ENCODE assay signal across 21 cellular contexts in genomic region chr18:5285326-5285725, GRCh38. TPM values are rescaled to one million over a fixed set of nuclear protein-coding genes. Genes with fewer than 3 reads are reported as not detected.
DNase-seq lines count a peak whose midpoint lies in the region; ATAC-seq, FAIRE-seq and TF ChIP-seq lines count a peak whose summit lies in the region.
"Had no signal": no experiment of that assay in that cellular context is flagged by ENCODE, and none has a peak within 500 bp of the region (broad histone marks: within the 10 kb centered on the region; RNA-seq: fewer than 3 reads in every experiment).

No MANE protein-coding gene starts in this region.

- intact Hi-C loops in HepG2 (cut with micrococcal nuclease; ENCODE audit: unreplicated experiment) (loop anchor here (10.0 kb wide), 1 partner anchor 91 kb away; the partner anchor contains the start of gene AKAIN1), right lobe of liver (cut with DNase I) (no loop called here)
- intact Hi-C loops in activated CD4-positive, alpha-beta T cell treated with anti-CD3 and anti-CD28 coated beads for 36 hours (cut with DNase I, micrococcal nuclease), result no loop called here

- H3K27ac ChIP-seq in HepG2 (ENCODE audit: extremely low read length, insufficient read depth, low read length) (no peak overlapping the region), right lobe of liver (no peak overlapping the region), SJCRH30 (peak overlapping the region; percentile 35; the same call in 1 of the 2 replicates)
- H3K27ac ChIP-seq: body of pancreas, ovary had no signal

- no peak for FAIRE-seq in HepG2 (lab: Jason Lieb, UNC)
- FAIRE-seq: GM19239, urothelium cell line had no signal

- peaks cover 27% of the 10 kb centered on the region for H3K4me1 Mint-ChIP-seq in activated CD4-positive, alpha-beta T cell treated with anti-CD3 and anti-CD28 coated beads for 36 hours

- in situ Hi-C loops in HepG2 (cut with HindIII; ENCODE audit: extremely low pct_ligation_motif_present, low pct_unique_long_range_greater_than_20kb), result no loop called here

- no peaks in the 10 kb centered on the region for H3K79me2 ChIP-seq in HepG2 (ENCODE audit: insufficient read depth, low read length)

- CTCF ChIA-PET in HepG2 (lab: Yijun Ruan, JAX; ENCODE audit: low intra/inter-chr PET ratio, low total read pairs), result no interaction called here
- CTCF ChIA-PET in activated CD4-positive, alpha-beta T cell treated with anti-CD3 and anti-CD28 coated beads for 36 hours (lab: Charles Lee), result interaction anchor here (0.8 kb wide), 1 partner anchor 9 kb away, joined by 6 read pairs; no protein-coding TSS in a partner anchor

- H3K36me3 ChIP-seq in HepG2 (replicated peaks in 1 of 2; ENCODE audit: control insufficient read depth in 1 of 2, insufficient read depth in 2 of 2, low read length in 2 of 2) (peaks cover 0 to 10% of the 10 kb centered on the region in 2 experiments; a peak in 2 of 5 replicates), right lobe of liver (no peaks in the 10 kb centered on the region), SJCRH30 (no peaks in the 10 kb centered on the region)
- H3K36me3 ChIP-seq: ovary had no signal

- no peak for TF ChIP-seq RAD21 in HepG2 (CRISPR knock-in tag; IDR thresholded peaks at IDR 0.05)

- POLR2A ChIA-PET in HepG2 (lab: Yijun Ruan, JAX), result interaction anchor here (1.0 kb wide), 1 partner anchor 10 kb away, joined by 5 read pairs; the partner anchor contains the start of gene ZBTB14
- POLR2A ChIA-PET in activated CD4-positive, alpha-beta T cell treated with anti-CD3 and anti-CD28 coated beads for 36 hours (lab: Charles Lee), result no interaction called here

- TF ChIP-seq POLR2A in HepG2 (IDR thresholded peaks at IDR 0.05; ENCODE audit: insufficient read depth in 1 of 2, low read depth in 2 of 2, low read length in 2 of 2) (no peak), right lobe of liver (IDR thresholded peaks at IDR 0.05) (no peak)

- no peaks in the 10 kb centered on the region for H3K27me3 ChIP-seq in HepG2 (ENCODE audit: control insufficient read depth in 1 of 2, insufficient read depth in 2 of 2, low read length in 2 of 2)
- no peaks in the 10 kb centered on the region for H3K27me3 ChIP-seq in right lobe of liver
- no peaks in the 10 kb centered on the region for H3K27me3 ChIP-seq in SJCRH30
- H3K27me3 ChIP-seq: body of pancreas, ovary had no signal

- H3K4me3 ChIP-seq in HepG2 (replicated peaks in 1 of 3; ENCODE audit: insufficient read depth in 1 of 3, low read depth in 2 of 3, low read length in 3 of 3), result no peak overlapping the region
- H3K4me3 ChIP-seq in right lobe of liver, result no peak overlapping the region
- 0 out of 2 replicates have a peak overlapping the region, but pooled peaks have one; percentile 9 for H3K4me3 ChIP-seq in SJCRH30
- H3K4me3 ChIP-seq: body of pancreas, lung, ovary had no signal

- H3K9me3 ChIP-seq in HepG2 (ENCODE audit: low read length), result no peaks in the 10 kb centered on the region
- no peaks in the 10 kb centered on the region for H3K9me3 ChIP-seq in right lobe of liver
- H3K9me3 ChIP-seq in SJCRH30 (replicated peaks), result no peaks in the 10 kb centered on the region
- H3K9me3 ChIP-seq: body of pancreas, ovary had no signal

- no peaks in the 10 kb centered on the region for H3K27me3 Mint-ChIP-seq in activated CD4-positive, alpha-beta T cell treated with anti-CD3 and anti-CD28 coated beads for 36 hours
- H3K27me3 Mint-ChIP-seq: activated CD8-positive, alpha-beta T cell treated with anti-CD3 and anti-CD28 coated beads for 36 hours; activated naive CD8-positive, alpha-beta T cell treated with anti-CD3 and anti-CD28 coated beads for 36 hours; CD8-positive, alpha-beta memory T cell had no signal

- 60% methylated on average over 1 of the region's 2 CpGs for WGBS in HepG2 (ENCODE audit: low lambda C conversion rate)
- WGBS in right lobe of liver (ENCODE audit: insufficient coverage, low coverage, low lambda C conversion rate, missing lambda C conversion rate), result 67% methylated on average over 2 of the region's 2 CpGs

- no peak for DNase-seq in HepG2 (ENCODE audit: low spot score)
- DNase-seq in right lobe of liver, result no peak
- peak; percentile 68 for DNase-seq in NCI-H2171 (lab: John Stamatoyannopoulos, UW)
- peak; percentile 67 to 77 for DNase-seq in SJCRH30
- DNase-seq in KG1 (lab: John Stamatoyannopoulos, UW), result no peak
- no peak for DNase-seq in mucosa of gallbladder (ENCODE audit: low spot score)
- DNase-seq in activated CD4-positive, alpha-beta T cell treated with anti-CD3 and anti-CD28 coated beads for 36 hours, result no peak
- DNase-seq: activated CD8-positive, alpha-beta T cell treated with anti-CD3 and anti-CD28 coated beads for 36 hours; activated naive CD8-positive, alpha-beta T cell treated with anti-CD3 and anti-CD28 coated beads for 36 hours; activated T-cell treated with anti-CD3 and anti-CD28 coated beads, Interleukin-2, amount 50 U/mL, for 4 hours; CD8-positive, alpha-beta memory T cell; NCI-H1436 treated with DMSO at 0.1 percent for 48 hours; ovary; stimulated activated CD4-positive, alpha-beta T cell treated with anti-CD3 and anti-CD28 coated beads, Interleukin-4, amount 100 ng/mL, for 1 hour had no signal

- no peak overlapping the region for H2AFZ ChIP-seq in HepG2 (ENCODE audit: low read length)

- TF ChIP-seq EP300 in HepG2 (IDR thresholded peaks at IDR 0.05; ENCODE audit: low read depth in 2 of 2, low read length in 2 of 2) (no peak), HepG2 (CRISPR knock-in tag; IDR thresholded peaks at IDR 0.05; ENCODE audit: borderline replicate concordance) (no peak)

- peaks cover 4% of the 10 kb centered on the region for H3K9me3 Mint-ChIP-seq in activated CD4-positive, alpha-beta T cell treated with anti-CD3 and anti-CD28 coated beads for 36 hours (ENCODE audit: low read depth)

- H3K4me2 ChIP-seq in HepG2 (ENCODE audit: low read depth, low read length), result no peak overlapping the region

- peaks cover 14% of the 10 kb centered on the region for H3K36me3 Mint-ChIP-seq in activated CD4-positive, alpha-beta T cell treated with anti-CD3 and anti-CD28 coated beads for 36 hours (ENCODE audit: low read depth)

- H3K9ac ChIP-seq in HepG2 (ENCODE audit: insufficient read depth, low read depth, low read length), result no peak overlapping the region

- H3K4me3 Mint-ChIP-seq in activated CD4-positive, alpha-beta T cell treated with anti-CD3 and anti-CD28 coated beads for 36 hours, result no peak overlapping the region
- H3K4me3 Mint-ChIP-seq: activated CD8-positive, alpha-beta T cell treated with anti-CD3 and anti-CD28 coated beads for 36 hours; activated naive CD8-positive, alpha-beta T cell treated with anti-CD3 and anti-CD28 coated beads for 36 hours; activated T-cell treated with anti-CD3 and anti-CD28 coated beads, Interleukin-2, amount 50 U/mL, for 4 hours; CD8-positive, alpha-beta memory T cell; WTC11 had no signal

- no peak for TF ChIP-seq CTCF in HepG2 (CRISPR knock-in tag; IDR thresholded peaks at IDR 0.05)
- TF ChIP-seq CTCF in right lobe of liver (IDR thresholded peaks at IDR 0.05), result no peak

- BruUV-seq in HepG2 (replicated peaks; lab: Mats Ljungman, UMichigan), result no TSS peak

- no peak overlapping the region for H3K27ac Mint-ChIP-seq in activated CD4-positive, alpha-beta T cell treated with anti-CD3 and anti-CD28 coated beads for 36 hours
- H3K27ac Mint-ChIP-seq: activated CD8-positive, alpha-beta T cell treated with anti-CD3 and anti-CD28 coated beads for 36 hours; activated naive CD8-positive, alpha-beta T cell treated with anti-CD3 and anti-CD28 coated beads for 36 hours; WTC11 had no signal

- H4K20me1 ChIP-seq in HepG2 (ENCODE audit: insufficient read depth, low read length), result no peaks in the 10 kb centered on the region

- ATAC-seq in HepG2 (peak; percentile 48), right lobe of liver (no peak), GM21825 (IDR thresholded peaks at IDR 0.05; ENCODE audit: unreplicated experiment) (no peak)
- ATAC-seq in activated CD4-positive, alpha-beta T cell treated with anti-CD3 and anti-CD28 coated beads for 36 hours, result no peak
- ATAC-seq: activated CD8-positive, alpha-beta T cell treated with anti-CD3 and anti-CD28 coated beads for 36 hours; activated T-cell treated with anti-CD3 and anti-CD28 coated beads, Interleukin-2, amount 50 U/mL, for 4 hours; body of pancreas; HCT116; WTC11 had no signal

- H3K4me1 ChIP-seq in HepG2 (ENCODE audit: insufficient read depth, low read length), result no peaks in the 10 kb centered on the region
- no peaks in the 10 kb centered on the region for H3K4me1 ChIP-seq in right lobe of liver
- H3K4me1 ChIP-seq in SJCRH30, result peaks cover 7% of the 10 kb centered on the region; the same call in 1 of the 2 replicates
- H3K4me1 ChIP-seq: body of pancreas had no signal

TF ChIP-seq in HepG2, 621 proteins besides CTCF, POLR2A, EP300 and RAD21 (continues in another document):
- TF ChIP-seq ZNF792 (CRISPR knock-in tag; IDR thresholded peaks at IDR 0.05), result no peak
- TF ChIP-seq ZNF816 (CRISPR knock-in tag; IDR thresholded peaks at IDR 0.05; ENCODE audit: borderline replicate concordance), result no peak

RNA-seq across cellular contexts. Expression of gene ZBTB14, which starts 10.2 kb away (rescaled TPM):
- 14.4 and 15.9 TPM in 2 replicates for total RNA-seq in HepG2 (2016; rRNA removed; fragmentation: Illumina TruSeq; extraction: Trizol)
- 2.7 and 3.1 TPM in 2 replicates for total RNA-seq in HepG2 (2016; cell fraction: cytosol; rRNA removed; fragmentation: Illumina TruSeq; extraction: Trizol; ENCODE audit: low read depth)
- total RNA-seq in HepG2 (2016; cell fraction: insoluble cytoplasmic fraction; rRNA removed; fragmentation: Illumina TruSeq; extraction: Trizol), result 14.2 and 15.0 TPM in 2 replicates
- total RNA-seq in HepG2 (2016; cell fraction: membrane; rRNA removed; fragmentation: Illumina TruSeq; extraction: Trizol), result 10.5 and 11.1 TPM in 2 replicates
- total RNA-seq in HepG2 (2016; cell fraction: nucleus; rRNA removed; fragmentation: Illumina TruSeq; extraction: Trizol), result 15.9 and 16.7 TPM in 2 replicates
- polyA plus RNA-seq in HepG2 (2011; rRNA removed), result 5.5 and 8.0 TPM in 2 replicates
- polyA plus RNA-seq in HepG2 (2011; cell fraction: cytosol; rRNA removed), result 3.3 and 5.2 TPM in 2 replicates
- polyA plus RNA-seq in HepG2 (2011; cell fraction: nucleus; rRNA removed), result 5.2 and 7.5 TPM in 2 replicates
- 5.4 and 9.0 TPM in 2 replicates for polyA plus RNA-seq in HepG2 (2012)
- 1.7 and 2.0 TPM in 2 replicates for polyA plus RNA-seq in HepG2 (2016; cell fraction: cytosol; fragmentation: Illumina TruSeq; extraction: Trizol; ENCODE audit: low read depth)
- 13.8 and 14.0 TPM in 2 replicates for polyA plus RNA-seq in HepG2 (2016; cell fraction: insoluble cytoplasmic fraction; fragmentation: Illumina TruSeq; extraction: Trizol; ENCODE audit: low read depth)
- 4.6 and 6.3 TPM in 2 replicates for polyA plus RNA-seq in HepG2 (2016; cell fraction: membrane; fragmentation: Illumina TruSeq; extraction: Trizol; ENCODE audit: low read depth)
- 16.1 and 16.5 TPM in 2 replicates for polyA plus RNA-seq in HepG2 (2016; cell fraction: nucleus; fragmentation: Illumina TruSeq; extraction: Trizol; ENCODE audit: insufficient read depth, low read depth)
- polyA minus RNA-seq in HepG2 (2011; rRNA and poly(A)+ RNA removed; ENCODE audit: low replicate concordance), result 9.7 and 13.9 TPM in 2 replicates
- 5.6 and 6.5 TPM in 2 replicates for polyA minus RNA-seq in HepG2 (2011; cell fraction: cytosol; rRNA and poly(A)+ RNA removed)
- polyA minus RNA-seq in HepG2 (2011; cell fraction: nucleus; rRNA and poly(A)+ RNA removed), result 21.5 and 26.5 TPM in 2 replicates
- 1 to 10 TPM; 4.3 to 7.2 (median 5.9) TPM for total RNA-seq in right lobe of liver
- total RNA-seq in SJCRH30 (2014; rRNA removed; shearing (Covaris generic)), result 10.9 and 15.2 TPM in 2 replicates
- 14.1 TPM for total RNA-seq in mucosa of gallbladder
- total RNA-seq in activated CD4-positive, alpha-beta T cell treated with anti-CD3 and anti-CD28 coated beads for 36 hours, result 10 to 100 TPM; 20.9 to 23.4 TPM

Comparison
In these comparisons a context has a peak if more than half of its experiments do, and no peak if none do; other contexts are left out.
1. DNase-seq: peak in NCI-H2171 (single experiment) and SJCRH30 (2 of 2); none in HepG2 (single experiment), right lobe of liver (0 of 3), KG1 (single experiment), mucosa of gallbladder (single experiment) and activated CD4-positive, alpha-beta T cell treated with anti-CD3 and anti-CD28 coated beads for 36 hours (single experiment).